23 cellular contexts compared by ENCODE assay signal in the genomic region with DNA sequence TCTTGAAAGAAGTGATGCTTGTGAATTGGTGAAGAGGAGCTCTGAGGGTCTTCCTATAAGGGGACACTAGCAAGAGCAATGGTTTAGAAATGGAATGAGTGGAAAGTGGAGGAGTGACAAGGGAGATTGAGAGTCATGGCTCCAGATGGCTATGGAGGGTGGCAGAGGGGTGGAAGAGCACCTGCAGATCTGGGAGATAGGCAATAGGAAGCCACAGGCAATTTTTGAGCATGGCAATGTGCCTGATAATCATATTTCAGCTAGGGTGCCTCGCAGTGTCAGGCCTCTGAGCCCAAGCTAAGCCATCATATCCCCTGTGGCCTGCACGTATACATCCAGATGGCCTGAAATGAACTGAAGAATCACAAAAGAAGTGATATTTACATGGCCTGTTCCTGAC.
"Had no signal": no experiment of that assay in that cellular context is flagged by ENCODE, and none has a peak within 500 bp of the region (broad histone marks: within the 10 kb centered on the region; RNA-seq: fewer than 3 reads in every experiment).

No MANE protein-coding gene starts in this region.

- H3K9me3 ChIP-seq: MG63, SJSA1 had no signal

- H3K4me3 ChIP-seq: MG63, SJSA1 had no signal

- H3K27me3 ChIP-seq: MG63, SJSA1 had no signal

- H3K27ac ChIP-seq: SJSA1 had no signal

- H3K36me3 ChIP-seq: MG63 had no signal

- ATAC-seq: HepG2 had no signal

- H3K36me3 Mint-ChIP-seq: IgD-negative memory B cell had no signal

- H3K4me3 Mint-ChIP-seq: IgD-negative memory B cell had no signal

- DNase-seq: Karpas-422, MG63, NCI-H1092, NCI-H1105 treated with DMSO at 0.1 percent for 48 hours, NCI-H1417 treated with DMSO at 0.1 percent for 48 hours, NCI-H146, NCI-H1694 treated with DMSO at 0.1 percent for 48 hours, NCI-H1930, NCI-H2081, NCI-H2107, NCI-H2171, NCI-H226, NCI-H446, NCI-H510A, NCI-H524 treated with DMSO at 0.1 percent for 48 hours, NCI-H69, NCI-H774, Right ventricle myocardium superior, RPMI8226, SIG-M5 had no signal
